8 cellular contexts compared by ENCODE assay signal in the genomic region with DNA sequence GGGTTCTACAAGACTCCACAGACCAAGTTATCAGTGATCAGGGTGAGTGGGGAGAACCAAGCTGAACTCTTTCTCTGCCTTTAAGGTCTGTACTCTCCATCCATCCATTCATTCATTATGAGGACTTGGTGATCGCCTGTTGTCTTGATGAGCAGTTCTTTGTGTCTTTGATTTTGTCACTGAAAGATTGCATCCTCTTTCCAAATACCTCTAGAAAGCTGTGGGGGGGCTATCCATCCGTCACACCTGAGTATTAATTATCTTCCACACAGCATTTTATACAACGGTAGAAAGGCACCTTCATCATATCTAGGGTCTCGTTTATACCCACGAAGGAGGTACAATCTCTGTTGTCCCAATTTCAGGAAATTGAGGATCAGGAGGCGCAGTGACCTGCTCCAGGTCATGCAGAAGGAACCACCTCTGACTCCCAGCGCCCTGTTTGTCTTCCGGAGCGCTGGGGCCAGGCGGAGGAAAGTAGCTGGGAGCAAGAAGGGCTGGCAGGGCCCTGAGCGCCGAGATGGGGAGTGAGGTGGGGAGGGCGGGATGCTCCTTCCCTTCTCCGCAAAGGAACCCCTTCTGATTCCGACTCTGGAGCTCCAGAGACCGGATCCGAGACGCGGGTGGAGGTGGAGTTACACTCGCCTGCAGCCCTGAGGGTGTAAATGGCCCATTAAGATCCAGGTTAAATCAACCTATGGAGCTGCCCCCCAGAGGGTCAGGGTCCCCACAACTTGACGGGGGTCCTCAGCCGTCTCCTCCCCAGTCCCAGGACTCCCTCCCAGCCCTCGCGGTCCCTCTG. TPM values are rescaled to one million over a fixed set of nuclear protein-coding genes. Genes with fewer than 3 reads are reported as not detected.
A peak's percentile ranks its signal among the peaks of the same experiment; 100 is the strongest.
DNase-seq lines count a peak whose midpoint lies in the region; ATAC-seq and TF ChIP-seq lines count a peak whose summit lies in the region.

No MANE protein-coding gene starts in this region.

- TF ChIP-seq CTCF in foreskin keratinocyte (conservative IDR thresholded peaks at IDR 0.05) (no peak), retinal pigment epithelial cell (conservative IDR thresholded peaks at IDR 0.05; ENCODE audit: low read depth, low read length) (no peak)

- H3K9me3 ChIP-seq in SJSA1 (replicated peaks) = no peaks in the 10 kb centered on the region

- H3K27me3 ChIP-seq in SJSA1 (replicated peaks) = no peaks in the 10 kb centered on the region
- no peaks in the 10 kb centered on the region for H3K27me3 ChIP-seq in foreskin keratinocyte

- H3K36me3 ChIP-seq in SJSA1 = no peaks in the 10 kb centered on the region

- H3K4me3 ChIP-seq in SJSA1 = peak overlapping the region; percentile 60
- H3K4me3 ChIP-seq in retinal pigment epithelial cell (ENCODE audit: low read length) = peak overlapping the region; percentile 62

- H3K27ac ChIP-seq in SJSA1 (no peak overlapping the region), foreskin keratinocyte (no peak overlapping the region)

- DNase-seq in NCI-H1092 treated with DMSO at 0.1 percent for 48 hours (lab: John Stamatoyannopoulos, UW) (peak; percentile 45), NCI-H1092 (lab: John Stamatoyannopoulos, UW) (no peak), SJSA1 (ENCODE audit: low read depth in 1 of 2, low spot score in 2 of 2) (peak in 1 of 2 experiments; percentile 19), foreskin keratinocyte (no peak), retinal pigment epithelial cell (ENCODE audit: low read depth) (no peak), NCI-H128 (lab: John Stamatoyannopoulos, UW; ENCODE audit: unreplicated experiment) (no peak)
- no peak for DNase-seq in stimulated activated CD4-positive, alpha-beta T cell treated with anti-CD3 and anti-CD28 coated beads, Interleukin-4, amount 100 ng/mL, for 1 hour

- ATAC-seq in HG02610 (IDR thresholded peaks at IDR 0.05; ENCODE audit: unreplicated experiment) (peak; percentile 31), foreskin keratinocyte (peak; percentile 24)

- H3K4me1 ChIP-seq in SJSA1 (replicated peaks) (peaks cover 34% of the 10 kb centered on the region), foreskin keratinocyte (peaks cover 22% of the 10 kb centered on the region)

RNA-seq across cellular contexts. Expression of a gene that starts 0.6 kb away (rescaled TPM):
- 4.4 and 5.7 TPM in 2 replicates for total RNA-seq in SJSA1 (2014; rRNA removed; shearing (Covaris generic))
- total RNA-seq in foreskin keratinocyte = 6.0 and 10.2 TPM in 2 replicates
- 2.7 and 3.5 TPM in 2 replicates for polyA plus RNA-seq in foreskin keratinocyte

RNA-seq across cellular contexts. Expression of a gene that starts 52.3 kb away (rescaled TPM):
- total RNA-seq in SJSA1 (2014; rRNA removed; shearing (Covaris generic)) = 14.9 and 19.8 TPM in 2 replicates
- 20.7 and 21.8 TPM in 2 replicates for total RNA-seq in foreskin keratinocyte
- 20.5 and 22.5 TPM in 2 replicates for polyA plus RNA-seq in foreskin keratinocyte
